8 cellular contexts compared by ENCODE assay signal in the genomic region with DNA sequence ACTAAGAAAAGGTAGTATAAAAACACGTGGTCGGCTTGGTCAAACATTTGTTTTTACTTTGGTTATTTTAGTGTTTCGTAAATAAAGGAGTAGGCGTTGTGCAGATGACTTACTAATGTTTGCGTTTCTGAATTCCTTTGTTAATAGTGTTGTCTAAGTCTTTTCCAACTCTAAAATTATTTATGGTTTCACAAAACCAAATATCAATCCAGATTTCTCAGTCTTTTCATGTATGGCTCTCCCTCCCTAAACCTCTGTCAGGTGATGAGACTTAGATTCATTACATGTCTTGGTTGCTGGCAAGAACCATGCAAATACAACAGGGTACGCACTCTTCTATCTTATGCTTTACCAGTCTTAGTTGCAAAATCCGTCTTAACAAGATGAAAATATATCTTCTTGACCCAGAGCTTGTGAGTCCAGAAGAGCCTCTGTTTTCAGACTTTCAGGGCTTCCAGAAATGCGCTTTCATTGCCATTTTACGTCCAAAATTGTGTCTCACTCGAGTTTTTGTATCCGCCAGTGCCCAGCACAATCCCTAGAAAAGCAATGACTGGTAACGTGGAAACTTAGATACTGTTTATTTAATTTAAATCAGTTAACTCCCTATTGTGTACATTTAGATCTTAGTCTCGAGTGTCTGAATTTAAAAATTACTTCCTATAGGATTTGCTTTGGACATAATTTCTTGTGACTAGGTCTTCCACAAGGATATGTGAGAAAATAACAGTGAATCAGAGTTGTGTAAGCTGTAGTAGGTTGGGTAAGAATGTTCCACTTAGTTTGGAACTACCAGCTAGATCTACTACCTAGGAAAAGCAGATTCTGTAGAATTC. TPM values are rescaled to one million over a fixed set of nuclear protein-coding genes. Genes with fewer than 3 reads are reported as not detected.
DNase-seq lines count a peak whose midpoint lies in the region; ATAC-seq and TF ChIP-seq lines count a peak whose summit lies in the region.

No MANE protein-coding gene starts in this region.

- H3K23ac ChIP-seq in mesendoderm (ENCODE audit: low read length), result no peak overlapping the region

- no peaks in the 10 kb centered on the region for H3K27me3 ChIP-seq in mesendoderm (ENCODE audit: insufficient read depth, low read length, poor library complexity)

- H4K8ac ChIP-seq in mesendoderm (ENCODE audit: low read depth, low read length), result no peak overlapping the region

- H3K18ac ChIP-seq in mesendoderm (ENCODE audit: low read length), result no peak overlapping the region

- peak overlapping the region; percentile 75 for H3K4me2 ChIP-seq in mesendoderm (ENCODE audit: low read length)

- H2BK120ac ChIP-seq in mesendoderm (ENCODE audit: low read depth, low read length), result no peak overlapping the region

- H3K9ac ChIP-seq in mesendoderm (ENCODE audit: low read length), result peak overlapping the region; percentile 90

- H3K56ac ChIP-seq in mesendoderm (ENCODE audit: low read length), result peak overlapping the region; percentile 94

- peaks cover 3% of the 10 kb centered on the region for H3K79me1 ChIP-seq in mesendoderm (ENCODE audit: low read length)

- TF ChIP-seq CTCF in cardiac fibroblast (IDR thresholded peaks at IDR 0.05; ENCODE audit: low read depth, low read length), result no peak

- WGBS in mesendoderm (ENCODE audit: extremely low coverage, insufficient coverage, low lambda C conversion rate), result no CpG with 5 or more reads among the region's 13 CpGs
- WGBS in urinary bladder, result 23% methylated on average over 13 of the region's 13 CpGs

- DNase-seq in NCI-H1694 treated with DMSO at 0.1 percent for 48 hours (lab: John Stamatoyannopoulos, UW) (peak; percentile 3), NCI-H1694 (lab: John Stamatoyannopoulos, UW) (no peak), NAMALWA (ENCODE audit: low spot score) (peak; percentile 52), cardiac fibroblast (ENCODE audit: low read depth in 2 of 2) (peak; percentile 43 to 62), mesendoderm (peak; percentile 8)
- no peak for DNase-seq in activated CD4-positive, alpha-beta T cell treated with anti-CD3 and anti-CD28 coated beads, Interleukin-2, amount 50 U/mL, for 4 hours

- no peak overlapping the region for H2AK5ac ChIP-seq in mesendoderm (ENCODE audit: low read length)

- H3K4ac ChIP-seq in mesendoderm (ENCODE audit: low read depth, low read length), result peak overlapping the region; percentile 94

- no peak overlapping the region for H4K5ac ChIP-seq in mesendoderm (ENCODE audit: low read length)

- H3K27ac ChIP-seq in mesendoderm (ENCODE audit: low read depth, low read length) (peak overlapping the region; percentile 82), urinary bladder (ENCODE audit: low read depth) (peak overlapping the region; percentile 91)

- no peak overlapping the region for H2BK5ac ChIP-seq in mesendoderm (ENCODE audit: low read length)

- H3K4me3 ChIP-seq in cardiac fibroblast (replicated peaks in 1 of 2; ENCODE audit: low read depth in 2 of 2, low read length in 2 of 2) (peak overlapping the region; percentile 71 to 78), mesendoderm (ENCODE audit: low read length) (peak overlapping the region; percentile 78), urinary bladder (ENCODE audit: low read depth, low read length) (peak overlapping the region; percentile 84)

- no peak overlapping the region for H2BK15ac ChIP-seq in mesendoderm (replicated peaks; ENCODE audit: low read depth)

- H3K36me3 ChIP-seq in mesendoderm (ENCODE audit: control insufficient read depth, insufficient read depth, low read length) (no peaks in the 10 kb centered on the region), urinary bladder (ENCODE audit: insufficient read depth) (no peaks in the 10 kb centered on the region)

- peaks cover 4% of the 10 kb centered on the region for H3K4me1 ChIP-seq in mesendoderm (ENCODE audit: control insufficient read depth, low read depth, low read length)
- peaks cover 1% of the 10 kb centered on the region for H3K4me1 ChIP-seq in urinary bladder (ENCODE audit: insufficient read depth)

- H3K79me2 ChIP-seq in mesendoderm (ENCODE audit: control insufficient read depth, insufficient read depth, low read length), result peaks cover 15% of the 10 kb centered on the region

- no peak for ATAC-seq in HG02759 (IDR thresholded peaks at IDR 0.05; ENCODE audit: unreplicated experiment)

RNA-seq across cellular contexts. Expression of gene MTHFD2L, which starts 0.9 kb away (rescaled TPM):
- 9.4 TPM for polyA plus RNA-seq in mesendoderm (2013, experiment 1 of 2)
- polyA plus RNA-seq in mesendoderm (2013, experiment 2 of 2), result 9.9 TPM
- 21.1 TPM for total RNA-seq in urinary bladder
- polyA plus RNA-seq in urinary bladder, result 5.8 TPM

RNA-seq across cellular contexts. Expression of gene CXCL2, which starts 59.8 kb away (rescaled TPM):
- 0.38 TPM for polyA plus RNA-seq in mesendoderm (2013, experiment 1 of 2)
- polyA plus RNA-seq in mesendoderm (2013, experiment 2 of 2), result 0.48 TPM
- 2.2 TPM for total RNA-seq in urinary bladder
- polyA plus RNA-seq in urinary bladder, result 9.4 TPM

Comparison
In these comparisons a context has a peak if more than half of its experiments do, and no peak if none do; other contexts are left out.
1. DNase-seq: peak in NCI-H1694 treated with DMSO at 0.1 percent for 48 hours (single experiment), NAMALWA (single experiment), cardiac fibroblast (2 of 2) and mesendoderm (single experiment); none in NCI-H1694 (single experiment) and activated CD4-positive, alpha-beta T cell treated with anti-CD3 and anti-CD28 coated beads, Interleukin-2, amount 50 U/mL, for 4 hours (0 of 2).
2. Peak in every context shown above with its lines, with median percentiles within 50 percentile points of each other: H3K4me3 ChIP-seq.